12 cellular contexts compared by ENCODE assay signal in the genomic region with DNA sequence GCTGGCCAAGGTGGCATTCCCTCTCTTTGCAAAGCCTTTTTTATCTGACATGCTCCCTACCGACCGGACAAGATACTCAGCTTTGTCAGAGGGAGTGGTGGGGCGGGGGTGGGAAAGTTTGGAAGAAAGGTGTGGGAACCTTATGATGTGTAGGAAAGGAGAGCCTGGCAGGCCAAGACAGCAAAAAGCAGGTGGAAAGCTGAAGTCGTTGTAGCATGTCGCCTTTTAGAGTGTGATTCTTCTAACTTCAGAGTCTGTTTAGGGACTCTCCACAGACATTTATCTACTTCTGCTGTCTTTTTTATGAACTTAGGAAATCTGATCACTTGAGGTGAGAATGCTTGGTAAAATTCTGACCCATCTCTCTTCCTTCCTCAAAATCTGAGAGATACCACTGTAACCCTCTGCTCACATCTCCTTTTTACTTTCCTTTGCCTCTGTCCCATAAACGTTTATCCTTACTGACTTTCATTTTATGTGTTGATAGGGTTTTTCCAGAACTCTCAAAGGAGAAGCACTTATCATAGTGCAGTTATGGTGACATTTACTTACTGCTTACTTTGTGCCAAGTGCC. TPM values are rescaled to one million over a fixed set of nuclear protein-coding genes. Genes with fewer than 3 reads are reported as not detected.
A peak's percentile ranks its signal among the peaks of the same experiment; 100 is the strongest.
DNase-seq lines count a peak whose midpoint lies in the region; ATAC-seq, FAIRE-seq and TF ChIP-seq lines count a peak whose summit lies in the region.
"Had no signal": no experiment of that assay in that cellular context is flagged by ENCODE, and none has a peak within 500 bp of the region (broad histone marks: within the 10 kb centered on the region; RNA-seq: fewer than 3 reads in every experiment).

No MANE protein-coding gene starts in this region.

- no peak for FAIRE-seq in kidney (lab: Jason Lieb, UNC)
- FAIRE-seq: G401.6 had no signal

- intact Hi-C loops in kidney (cut with DNase I): no loop called here

- H3K9me2 ChIP-seq in Karpas-422 (replicated peaks; ENCODE audit: insufficient read depth, low read length): no peaks in the 10 kb centered on the region

- H3K27me3 ChIP-seq in Karpas-422 (ENCODE audit: low read length): no peaks in the 10 kb centered on the region
- H3K27me3 ChIP-seq: sigmoid colon had no signal

- peak; percentile 34 for ATAC-seq in GM18505 (IDR thresholded peaks at IDR 0.05; ENCODE audit: unreplicated experiment)
- peak; percentile 27 for ATAC-seq in GM21786 (IDR thresholded peaks at IDR 0.05; ENCODE audit: unreplicated experiment)

- H3K4me1 ChIP-seq in Karpas-422 (ENCODE audit: low read length) (peaks cover 40% of the 10 kb centered on the region), kidney (ENCODE audit: control insufficient read depth in 1 of 2, insufficient read depth in 1 of 2, low read depth in 1 of 2, low read length in 2 of 2) (peaks cover 14 to 16% of the 10 kb centered on the region in 2 donors)

- H2AFZ ChIP-seq in Karpas-422 (ENCODE audit: low read length): 0 out of 2 replicates have a peak overlapping the region, but pooled peaks have one; percentile 33

- no peak for TF ChIP-seq POLR2A in GM18505 (IDR thresholded peaks at IDR 0.05; ENCODE audit: borderline replicate concordance, extremely low read depth, insufficient read depth, insufficient read length)

- peak overlapping the region; percentile 46 for H3K4me2 ChIP-seq in Karpas-422 (ENCODE audit: low read depth, low read length, poor library complexity, severe bottlenecking)

- H3K79me2 ChIP-seq in Karpas-422 (ENCODE audit: low read length): peaks cover 6% of the 10 kb centered on the region

- H3K27ac ChIP-seq in Karpas-422 (ENCODE audit: low read length): peak overlapping the region; percentile 15; the same call in 1 of the 2 replicates
- H3K27ac ChIP-seq in kidney (ENCODE audit: low read depth in 2 of 2, low read length in 2 of 2): peak overlapping the region; percentile 65 to 91
- H3K27ac ChIP-seq: sigmoid colon had no signal

- DNase-seq in Karpas-422 (no peak), kidney (no peak), NCI-H526 treated with DMSO at 0.1 percent for 48 hours (lab: John Stamatoyannopoulos, UW) (no peak), NCI-H146 treated with DMSO at 0.1 percent for 48 hours (lab: John Stamatoyannopoulos, UW; ENCODE audit: unreplicated experiment) (no peak), T1000 (lab: John Stamatoyannopoulos, UW) (no peak), DMS79 treated with DMSO at 0.1 percent for 48 hours (lab: John Stamatoyannopoulos, UW) (no peak)
- DNase-seq: activated T-cell treated with anti-CD3 and anti-CD28 coated beads, Interleukin-2, amount 50 U/mL, for 48 hours; NCI-H1930; sigmoid colon had no signal

- H3K4me3 ChIP-seq in Karpas-422 (ENCODE audit: low read length): no peak overlapping the region; the same call in 1 of the 2 replicates
- peak overlapping the region; percentile 29 to 42 for H3K4me3 ChIP-seq in kidney (ENCODE audit: low read length in 2 of 2)
- H3K4me3 ChIP-seq: sigmoid colon had no signal

- TF ChIP-seq CTCF in kidney (IDR thresholded peaks at IDR 0.05; ENCODE audit: borderline replicate concordance, extremely low read depth, insufficient read depth): no peak

- no peaks in the 10 kb centered on the region for H3K36me3 ChIP-seq in Karpas-422 (ENCODE audit: insufficient read depth, low read length)
- H3K36me3 ChIP-seq in kidney (ENCODE audit: control insufficient read depth in 1 of 2, insufficient read depth in 2 of 2, low read length in 2 of 2): no peaks in the 10 kb centered on the region
- H3K36me3 ChIP-seq: sigmoid colon had no signal

- H3K9me3 ChIP-seq in Karpas-422 (ENCODE audit: low read length) (no peaks in the 10 kb centered on the region), kidney (ENCODE audit: control insufficient read depth in 1 of 2, low read length in 2 of 2) (no peaks in the 10 kb centered on the region)
- H3K9me3 ChIP-seq: sigmoid colon had no signal

- H3K9ac ChIP-seq in Karpas-422 (ENCODE audit: low read length) (no peak overlapping the region), kidney (ENCODE audit: low read length in 2 of 2) (no peak overlapping the region)

- H4K20me1 ChIP-seq in Karpas-422 (ENCODE audit: insufficient read depth, low read depth, low read length): no peaks in the 10 kb centered on the region

RNA-seq across cellular contexts. Expression of a gene that starts 8.2 kb away (rescaled TPM):
- 25.2 and 26.9 TPM in 2 replicates for total RNA-seq in Karpas-422 (2014; rRNA removed; shearing (Covaris generic); ENCODE audit: low replicate concordance)
- 72.5 TPM for total RNA-seq in kidney
- 40.6 TPM for polyA plus RNA-seq in kidney (ENCODE audit: insufficient read depth, low read depth, low replicate concordance)

RNA-seq across cellular contexts. Expression of a gene that starts 25.2 kb away (rescaled TPM):
- 21.2 and 32.4 TPM in 2 replicates for total RNA-seq in Karpas-422 (2014; rRNA removed; shearing (Covaris generic); ENCODE audit: low replicate concordance)
- total RNA-seq in kidney: 28.6 TPM
- 25.8 TPM for polyA plus RNA-seq in kidney (ENCODE audit: insufficient read depth, low read depth, low replicate concordance)

RNA-seq across cellular contexts. Expression of a gene that starts 47.2 kb away (rescaled TPM):
- 51.0 and 77.5 TPM in 2 replicates for total RNA-seq in Karpas-422 (2014; rRNA removed; shearing (Covaris generic); ENCODE audit: low replicate concordance)
- total RNA-seq in kidney: 355 TPM
- polyA plus RNA-seq in kidney (ENCODE audit: insufficient read depth, low read depth, low replicate concordance): 5.1 TPM
